ENCODE assay signal across 21 cellular contexts in the genomic region with DNA sequence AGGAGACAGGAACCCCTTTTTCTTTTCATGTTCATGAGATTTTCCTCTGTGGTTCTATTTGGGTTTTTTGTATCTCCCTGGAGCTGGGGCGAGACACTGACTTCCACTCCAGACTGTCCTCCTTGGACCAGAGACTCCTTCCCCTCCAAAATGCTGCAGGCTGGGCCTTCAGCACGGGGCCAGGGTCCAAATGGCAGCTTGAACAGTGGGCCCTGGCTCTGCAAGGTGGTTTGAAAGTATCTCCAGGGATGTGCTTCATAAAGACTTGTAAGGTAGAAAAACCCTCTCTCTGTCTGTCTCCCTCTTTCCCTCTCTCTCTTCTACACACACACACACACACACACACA.
DNase-seq lines count a peak whose midpoint lies in the region; ATAC-seq, FAIRE-seq and TF ChIP-seq lines count a peak whose summit lies in the region.
"Had no signal": no experiment of that assay in that cellular context is flagged by ENCODE, and none has a peak within 500 bp of the region (broad histone marks: within the 10 kb centered on the region; RNA-seq: fewer than 3 reads in every experiment).

No MANE protein-coding gene starts in this region.

- H3K4me1 Mint-ChIP-seq in MCF 10A (ENCODE audit: insufficient read depth, unreplicated experiment), result no peaks in the 10 kb centered on the region
- H3K4me1 Mint-ChIP-seq: activated naive CD8-positive, alpha-beta T cell treated with anti-CD3 and anti-CD28 coated beads, Interleukin-2, amount 10 ng/mL, durations not matched to agents 7 days and 5 days; activated T-helper 17 cell treated with anti-CD3 and anti-CD28 coated beads, Interleukin-2, amount 50 U/mL, for 72 hours; naive thymus-derived CD8-positive, alpha-beta T cell; T-cell had no signal

- TF ChIP-seq POLR2A in HCT116 (IDR thresholded peaks at IDR 0.05; ENCODE audit: borderline replicate concordance, extremely low read depth, insufficient read depth, insufficient read length) (no peak), spleen (IDR thresholded peaks at IDR 0.05) (no peak)

- H3K36me3 Mint-ChIP-seq in MCF 10A (ENCODE audit: insufficient read depth, unreplicated experiment), result no peaks in the 10 kb centered on the region
- H3K36me3 Mint-ChIP-seq: activated naive CD8-positive, alpha-beta T cell treated with anti-CD3 and anti-CD28 coated beads, Interleukin-2, amount 10 ng/mL, durations not matched to agents 7 days and 5 days; naive thymus-derived CD8-positive, alpha-beta T cell; T-cell had no signal

- no TSS peak for BruUV-seq in HCT116 (replicated peaks; lab: Mats Ljungman, UMichigan)
- BruUV-seq in MCF 10A (replicated peaks; lab: Mats Ljungman, UMichigan), result no TSS peak

- no peak for DNase-seq in HCT116 (ENCODE audit: low read depth, low spot score)
- no peak for DNase-seq in bronchial epithelial cell (ENCODE audit: low read depth)
- peak; percentile 27 for DNase-seq in spleen
- no peak for DNase-seq in NCI-H2081 (lab: John Stamatoyannopoulos, UW)
- no peak for DNase-seq in posterior vena cava (ENCODE audit: low spot score)
- DNase-seq in MCF 10A (ENCODE audit: unreplicated experiment), result no peak
- DNase-seq: activated CD4-positive, alpha-beta T cell treated with anti-CD3 and anti-CD28 coated beads for 4 hours; activated naive CD8-positive, alpha-beta T cell treated with anti-CD3 and anti-CD28 coated beads, Interleukin-2, amount 10 ng/mL, durations not matched to agents 7 days and 5 days; mesendoderm; naive thymus-derived CD8-positive, alpha-beta T cell; NCI-H1436 treated with DMSO at 0.1 percent for 48 hours; NCI-H69; T-cell had no signal

- TF ChIP-seq CTCF in HCT116 (IDR thresholded peaks at IDR 0.05 in 2 of 3, conservative IDR thresholded peaks at IDR 0.05 in 1 of 3; ENCODE audit: borderline replicate concordance in 1 of 3, insufficient read depth in 1 of 3, low read depth in 2 of 3, low read length in 2 of 3) (no peak), bronchial epithelial cell (IDR thresholded peaks at IDR 0.05; ENCODE audit: insufficient read depth, low read length, severe bottlenecking) (no peak), spleen (IDR thresholded peaks at IDR 0.05 in 8 of 11, conservative IDR thresholded peaks at IDR 0.05 in 3 of 11) (no peak), MCF 10A (IDR thresholded peaks at IDR 0.05; ENCODE audit: unreplicated experiment) (no peak)

- intact Hi-C loops in HCT116 (cut with micrococcal nuclease) (loop anchor here (10.0 kb wide), 2 partner anchors 135 to 235 kb away; partner anchors contain the start of gene ZNF423), spleen (cut with DNase I; ENCODE audit: low total_unique reads) (no loop called here), posterior vena cava (cut with DNase I) (loop anchor here in 1 of 2 donors (5.0 kb wide), 1 partner anchor 238 kb away; the partner anchor contains the start of gene ZNF423), MCF 10A (cut with micrococcal nuclease) (no loop called here)

- FAIRE-seq in bronchial epithelial cell (lab: Jason Lieb, UNC), result peak; percentile 23
- FAIRE-seq: TTC549 had no signal

- no peaks in the 10 kb centered on the region for H3K9me2 ChIP-seq in HCT116 (ENCODE audit: insufficient read depth)

- H3K79me2 ChIP-seq in HCT116 (ENCODE audit: insufficient read depth, low read length), result no peaks in the 10 kb centered on the region
- H3K79me2 ChIP-seq: parathyroid adenoma had no signal

- H3K4me3 ChIP-seq in HCT116 (replicated peaks in 1 of 2; ENCODE audit: low read depth in 1 of 2, low read length in 2 of 2), result no peak overlapping the region
- no peak overlapping the region for H3K4me3 ChIP-seq in bronchial epithelial cell (ENCODE audit: low read depth, low read length)
- no peak overlapping the region for H3K4me3 ChIP-seq in mesodermal cell (ENCODE audit: extremely low read depth, insufficient read depth, low read length, poor library complexity, severe bottlenecking)
- no peak overlapping the region for H3K4me3 ChIP-seq in spleen
- H3K4me3 ChIP-seq: gastroesophageal sphincter, MG63 had no signal

- peak overlapping the region; percentile 68 for H3K4me2 ChIP-seq in HCT116 (ENCODE audit: low read length)

- H3K9me3 ChIP-seq in HCT116 (ENCODE audit: control insufficient read depth in 1 of 2, insufficient read depth in 1 of 2, low read depth in 1 of 2, low read length in 2 of 2) (no peaks in the 10 kb centered on the region), mesodermal cell (ENCODE audit: control insufficient read depth, low read length) (no peaks in the 10 kb centered on the region), spleen (no peaks in the 10 kb centered on the region)
- H3K9me3 ChIP-seq: gastroesophageal sphincter, MG63 had no signal

- H3K27ac Mint-ChIP-seq in MCF 10A (ENCODE audit: low read depth, unreplicated experiment), result no peak overlapping the region
- H3K27ac Mint-ChIP-seq: activated naive CD8-positive, alpha-beta T cell treated with anti-CD3 and anti-CD28 coated beads, Interleukin-2, amount 10 ng/mL, durations not matched to agents 7 days and 5 days; activated T-helper 17 cell treated with anti-CD3 and anti-CD28 coated beads, Interleukin-2, amount 50 U/mL, for 72 hours; naive thymus-derived CD8-positive, alpha-beta T cell; T-cell had no signal

- peaks cover 16 to 18% of the 10 kb centered on the region in 2 experiments for H3K4me1 ChIP-seq in HCT116 (ENCODE audit: control insufficient read depth in 1 of 2, insufficient read depth in 2 of 2, low read length in 2 of 2)
- H3K4me1 ChIP-seq in mesodermal cell (ENCODE audit: control insufficient read depth, insufficient read depth, low read length, poor library complexity, severe bottlenecking), result peaks cover 23% of the 10 kb centered on the region
- H3K4me1 ChIP-seq in spleen, result peaks cover 0 to 14% (median 3%) of the 10 kb centered on the region in 6 donors

- no peak overlapping the region for H2AFZ ChIP-seq in HCT116 (ENCODE audit: low read depth, low read length, poor library complexity, severe bottlenecking)

- no peak overlapping the region; the same call in 1 of the 2 replicates for H3K27ac ChIP-seq in HCT116 (ENCODE audit: low read depth, low read length)
- peak overlapping the region; percentile 83 for H3K27ac ChIP-seq in mesodermal cell (ENCODE audit: low read depth, low read length, severe bottlenecking)
- no peak overlapping the region for H3K27ac ChIP-seq in spleen
- H3K27ac ChIP-seq: HL-60 had no signal

- TF ChIP-seq RAD21 in HCT116 (IDR thresholded peaks at IDR 0.05; ENCODE audit: low read depth), result no peak

- H3K36me3 ChIP-seq in HCT116 (ENCODE audit: control insufficient read depth in 1 of 2, insufficient read depth in 2 of 2, low read length in 2 of 2) (no peaks in the 10 kb centered on the region), bronchial epithelial cell (ENCODE audit: control insufficient read depth, insufficient read depth, low read length) (no peaks in the 10 kb centered on the region), mesodermal cell (ENCODE audit: control insufficient read depth, insufficient read depth, low read length) (peaks cover 3% of the 10 kb centered on the region), spleen (no peaks in the 10 kb centered on the region)
- H3K36me3 ChIP-seq: MG63 had no signal

- no peak for ATAC-seq in HCT116
- no peak for ATAC-seq in HG03460 (IDR thresholded peaks at IDR 0.05; ENCODE audit: unreplicated experiment)
- ATAC-seq: activated T-helper 17 cell treated with anti-CD3 and anti-CD28 coated beads, Interleukin-2, amount 50 U/mL, for 72 hours; naive thymus-derived CD8-positive, alpha-beta T cell; T-cell had no signal

- 86% methylated on average over 1 to 2 of the region's 2 CpGs for WGBS in mesodermal cell (ENCODE audit: insufficient coverage in 2 of 2), 2 experiments
- 70 to 98% (median 78%) methylated on average over 2 of the region's 2 CpGs for WGBS in spleen, 5 donors

- H3K9ac ChIP-seq in HCT116 (ENCODE audit: low read length), result no peak overlapping the region
- H3K9ac ChIP-seq: parathyroid adenoma had no signal

- RAD21 ChIA-PET in HCT116 (lab: Charles Lee; ENCODE audit: low non-redundant PET in 1 of 2, low total read pairs in 2 of 2, uncharacterized antibody in 2 of 2, unreplicated experiment in 2 of 2), result no interaction called here

- H4K20me1 ChIP-seq in HCT116 (ENCODE audit: insufficient read depth), result no peaks in the 10 kb centered on the region

- H3K27me3 ChIP-seq in HCT116 (ENCODE audit: insufficient read depth, low read length), result no peaks in the 10 kb centered on the region
- H3K27me3 ChIP-seq in bronchial epithelial cell (ENCODE audit: control insufficient read depth, insufficient read depth, low read length), result no peaks in the 10 kb centered on the region
- no peaks in the 10 kb centered on the region for H3K27me3 ChIP-seq in spleen (replicated peaks in 1 of 7)
- H3K27me3 ChIP-seq: gastroesophageal sphincter, MG63 had no signal

- H3K4me3 Mint-ChIP-seq in MCF 10A (ENCODE audit: unreplicated experiment), result no peak overlapping the region
- H3K4me3 Mint-ChIP-seq: activated naive CD8-positive, alpha-beta T cell treated with anti-CD3 and anti-CD28 coated beads, Interleukin-2, amount 10 ng/mL, durations not matched to agents 7 days and 5 days; activated T-helper 17 cell treated with anti-CD3 and anti-CD28 coated beads, Interleukin-2, amount 50 U/mL, for 72 hours; naive thymus-derived CD8-positive, alpha-beta T cell; T-cell had no signal

- H3K27me3 Mint-ChIP-seq in MCF 10A (ENCODE audit: insufficient read depth, unreplicated experiment), result peaks cover 16% of the 10 kb centered on the region
- H3K27me3 Mint-ChIP-seq: activated naive CD8-positive, alpha-beta T cell treated with anti-CD3 and anti-CD28 coated beads, Interleukin-2, amount 10 ng/mL, durations not matched to agents 7 days and 5 days; activated T-helper 17 cell treated with anti-CD3 and anti-CD28 coated beads, Interleukin-2, amount 50 U/mL, for 72 hours; naive thymus-derived CD8-positive, alpha-beta T cell had no signal

- CTCF ChIA-PET in HCT116 (lab: Charles Lee), result no interaction called here
- CTCF ChIA-PET in MCF 10A (lab: Yijun Ruan, JAX), result interaction anchor here (1.0 kb wide), 1 partner anchor 27 kb away, joined by 3 read pairs; no protein-coding TSS in a partner anchor

- POLR2A ChIA-PET in HCT116 (lab: Charles Lee) (no interaction called here), MCF 10A (lab: Yijun Ruan, JAX) (no interaction called here)

- no peaks in the 10 kb centered on the region for H3K9me3 Mint-ChIP-seq in MCF 10A (ENCODE audit: unreplicated experiment)
- H3K9me3 Mint-ChIP-seq: activated naive CD8-positive, alpha-beta T cell treated with anti-CD3 and anti-CD28 coated beads, Interleukin-2, amount 10 ng/mL, durations not matched to agents 7 days and 5 days; activated T-helper 17 cell treated with anti-CD3 and anti-CD28 coated beads, Interleukin-2, amount 50 U/mL, for 72 hours; T-cell had no signal

TF ChIP-seq in HCT116, 20 proteins besides CTCF, POLR2A, EP300 and RAD21 (continues in another document):
- TF ChIP-seq, protein P1, sequence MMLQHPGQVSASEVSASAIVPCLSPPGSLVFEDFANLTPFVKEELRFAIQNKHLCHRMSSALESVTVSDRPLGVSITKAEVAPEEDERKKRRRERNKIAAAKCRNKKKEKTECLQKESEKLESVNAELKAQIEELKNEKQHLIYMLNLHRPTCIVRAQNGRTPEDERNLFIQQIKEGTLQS (IDR thresholded peaks at IDR 0.05), result no peak
